14 cellular contexts compared by ENCODE assay signal in the genomic region with DNA sequence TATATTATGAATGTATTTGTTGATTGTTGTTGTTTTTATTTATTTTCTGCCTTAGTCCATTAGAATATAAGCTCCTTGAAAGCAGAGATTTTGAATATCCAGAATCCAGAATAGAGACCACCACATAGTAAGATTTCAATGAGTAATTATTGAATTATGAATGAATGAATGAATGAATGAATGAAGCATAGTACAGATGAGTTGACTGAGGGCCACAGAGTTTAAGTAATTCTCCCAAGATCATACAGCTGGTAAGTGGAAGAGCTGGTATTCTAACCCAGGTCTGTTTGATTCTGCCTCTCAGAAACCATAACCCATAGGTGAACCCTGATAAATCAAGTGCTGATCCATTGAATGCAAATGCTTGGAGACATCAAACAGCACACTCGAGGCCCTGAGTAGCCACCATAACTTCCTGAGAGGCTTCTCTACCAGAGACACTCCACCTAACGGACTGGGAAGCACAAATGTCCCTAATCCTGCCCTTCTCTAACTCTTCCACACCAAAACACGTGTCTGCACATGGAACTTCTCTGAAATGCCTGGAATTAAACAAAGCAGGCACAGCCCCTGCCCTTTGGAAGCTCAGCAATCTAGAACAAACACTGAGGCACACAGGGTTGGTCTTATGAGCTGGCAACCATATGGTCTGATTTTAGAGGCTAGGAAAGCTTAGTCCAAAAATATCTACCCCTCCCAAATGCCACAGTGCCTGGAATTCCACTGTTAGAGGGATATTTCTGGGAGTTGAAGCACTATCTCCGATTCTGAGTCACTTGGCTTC.
DNase-seq lines count a peak whose midpoint lies in the region; ATAC-seq, FAIRE-seq and TF ChIP-seq lines count a peak whose summit lies in the region.
"Had no signal": no experiment of that assay in that cellular context is flagged by ENCODE, and none has a peak within 500 bp of the region (broad histone marks: within the 10 kb centered on the region; RNA-seq: fewer than 3 reads in every experiment).

No MANE protein-coding gene starts in this region.

- peaks cover 13% of the 10 kb centered on the region for H3K4me1 ChIP-seq in astrocyte (ENCODE audit: insufficient read depth, low read length)
- H3K4me1 ChIP-seq in tibial artery = peaks cover 3 to 43% (median 34%) of the 10 kb centered on the region in 4 donors

- no peak for ATAC-seq in GM21576 (IDR thresholded peaks at IDR 0.05; ENCODE audit: unreplicated experiment)

- H3K9ac ChIP-seq in astrocyte (ENCODE audit: low read length) = no peak overlapping the region

- H3K9me3 ChIP-seq in astrocyte (ENCODE audit: insufficient read depth, low read depth, low read length) (no peaks in the 10 kb centered on the region), tibial artery (no peaks in the 10 kb centered on the region)
- H3K9me3 ChIP-seq: testis had no signal

- H3K36me3 ChIP-seq in astrocyte (ENCODE audit: insufficient read depth, low read length) = no peaks in the 10 kb centered on the region
- no peaks in the 10 kb centered on the region for H3K36me3 ChIP-seq in tibial artery

- H3K27me3 ChIP-seq in astrocyte (ENCODE audit: insufficient read depth, low read length) = no peaks in the 10 kb centered on the region
- no peaks in the 10 kb centered on the region for H3K27me3 ChIP-seq in tibial artery
- H3K27me3 ChIP-seq: testis had no signal

- peak overlapping the region; percentile 16 for H3K4me3 Mint-ChIP-seq in astrocyte (ENCODE audit: unreplicated experiment)
- H3K4me3 Mint-ChIP-seq: IgD-negative memory B cell had no signal

- H3K9me3 Mint-ChIP-seq in astrocyte (ENCODE audit: unreplicated experiment) = peaks cover 4% of the 10 kb centered on the region
- H3K9me3 Mint-ChIP-seq: IgD-negative memory B cell had no signal

- no peaks in the 10 kb centered on the region for H4K20me1 ChIP-seq in astrocyte (ENCODE audit: insufficient read depth, low read length)

- DNase-seq in DMS 273 (lab: John Stamatoyannopoulos, UW; ENCODE audit: unreplicated experiment) (peak; percentile 25), DMS 273 treated with DMSO at 0.1 percent for 48 hours (lab: John Stamatoyannopoulos, UW) (no peak), astrocyte (ENCODE audit: low read depth) (peak; percentile 81), hepatic stellate cell (ENCODE audit: low spot score) (peak; percentile 73), tibial artery (no peak), NCI-H2081 (lab: John Stamatoyannopoulos, UW) (no peak), NCI-H774 (lab: John Stamatoyannopoulos, UW) (no peak)
- DNase-seq: occipital lobe, testis had no signal

- TF ChIP-seq CTCF in astrocyte (IDR thresholded peaks at IDR 0.05; ENCODE audit: insufficient read depth, low read depth, low read length) (no peak), tibial artery (IDR thresholded peaks at IDR 0.05) (no peak)

- H3K36me3 Mint-ChIP-seq in astrocyte (ENCODE audit: low read depth, unreplicated experiment) = peaks cover 5% of the 10 kb centered on the region

- H3K4me3 ChIP-seq in astrocyte (ENCODE audit: insufficient read depth, low read depth, low read length) (no peak overlapping the region), tibial artery (no peak overlapping the region)
- H3K4me3 ChIP-seq: testis had no signal

- H3K27ac Mint-ChIP-seq in astrocyte (ENCODE audit: unreplicated experiment) = peak overlapping the region; percentile 36
- H3K27ac Mint-ChIP-seq: IgD-negative memory B cell had no signal

- peaks cover 25% of the 10 kb centered on the region for H3K27me3 Mint-ChIP-seq in astrocyte (ENCODE audit: low read depth, unreplicated experiment)

- peak overlapping the region; percentile 49 for H2AFZ ChIP-seq in astrocyte (ENCODE audit: low read depth, low read length)

- H3K79me2 ChIP-seq in astrocyte (ENCODE audit: insufficient read depth, low read length) = no peaks in the 10 kb centered on the region

- intact Hi-C loops in tibial artery (cut with DNase I; ENCODE audit: low total_unique reads) = loop anchor here (10.0 kb wide), 1 partner anchor 188 kb away; the partner anchor contains the start of gene FOXO1

- H3K4me1 Mint-ChIP-seq in astrocyte (ENCODE audit: low read depth, unreplicated experiment) = peaks cover 24% of the 10 kb centered on the region

- H3K27ac ChIP-seq in astrocyte (ENCODE audit: low read depth, low read length) (peak overlapping the region; percentile 26), tibial artery (peak overlapping the region; percentile 68 to 74)
- H3K27ac ChIP-seq: 22Rv1, testis had no signal

- H3K4me2 ChIP-seq in astrocyte (ENCODE audit: low read length) = peak overlapping the region; percentile 17

- FAIRE-seq in astrocyte (lab: Jason Lieb, UNC) = peak; percentile 32
- FAIRE-seq: G401.6, H1 had no signal

Comparison
In these comparisons a context has a peak if more than half of its experiments do, and no peak if none do; other contexts are left out.
1. DNase-seq: peak in DMS 273 (single experiment), astrocyte (single experiment) and hepatic stellate cell (single experiment); none in DMS 273 treated with DMSO at 0.1 percent for 48 hours (single experiment), tibial artery (0 of 2), NCI-H2081 (0 of 2) and NCI-H774 (single experiment).